ENCODE assay signal across 27 cellular contexts in the genomic region with DNA sequence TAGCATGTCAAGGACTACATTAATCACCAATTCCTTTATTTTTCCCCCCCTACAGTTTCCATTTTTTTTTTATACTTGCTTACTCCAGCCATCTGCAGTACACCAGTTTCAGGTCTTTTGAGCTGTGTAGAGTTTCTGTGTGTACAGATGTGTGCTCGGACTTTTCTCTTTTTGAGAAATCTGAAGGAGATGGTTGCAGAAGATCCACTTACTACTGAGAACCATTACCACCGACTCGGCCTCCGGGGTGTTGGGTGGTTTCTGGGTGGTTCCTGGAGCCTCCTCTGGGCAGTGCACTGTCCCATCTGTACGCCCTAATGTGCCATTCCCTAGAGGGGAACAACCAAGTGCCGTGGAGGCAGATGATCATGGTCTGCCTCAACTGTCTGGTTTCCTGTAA. TPM values are rescaled to one million over a fixed set of nuclear protein-coding genes. Genes with fewer than 3 reads are reported as not detected.
"Had no signal": no experiment of that assay in that cellular context is flagged by ENCODE, and none has a peak within 500 bp of the region (broad histone marks: within the 10 kb centered on the region; RNA-seq: fewer than 3 reads in every experiment).

No MANE protein-coding gene starts in this region.

- H3K27me3 ChIP-seq: adrenal gland, ascending aorta, brain microvascular endothelial cell, foreskin keratinocyte, right atrium auricular region, spleen, upper lobe of left lung had no signal

- H3K27ac Mint-ChIP-seq: activated CD4-positive, alpha-beta T cell treated with anti-CD3 and anti-CD28 coated beads for 36 hours; activated naive CD8-positive, alpha-beta T cell; activated T-helper 2 cell treated with anti-CD3 and anti-CD28 coated beads, Interferon-gamma antibody, Interleukin-2, Interleukin-4, amounts not matched to agents 10 μg/mL and 5 μg/mL and 100 μg/mL, durations not matched to agents 14 hours and 24 hours and 36 hours; dendritic cell treated with granulocyte-macrophage colony-stimulating factor and Interleukin-4, amounts not matched to agents 40 ng/mL and 50 ng/mL, for 4 days; immature natural killer cell; naive thymus-derived CD8-positive, alpha-beta T cell had no signal

- H3K27me3 Mint-ChIP-seq: activated CD4-positive, alpha-beta T cell treated with anti-CD3 and anti-CD28 coated beads for 36 hours had no signal

- H3K36me3 ChIP-seq: adrenal gland, ascending aorta, brain microvascular endothelial cell, lower lobe of right lung, right atrium auricular region, spleen, upper lobe of left lung had no signal

- H3K4me1 Mint-ChIP-seq: activated CD4-positive, alpha-beta T cell treated with anti-CD3 and anti-CD28 coated beads for 36 hours; immature natural killer cell; naive thymus-derived CD8-positive, alpha-beta T cell had no signal

- H3K9me3 ChIP-seq: adrenal gland, ascending aorta, lower lobe of right lung, psoas muscle, right atrium auricular region, spleen, upper lobe of left lung had no signal

- H3K36me3 Mint-ChIP-seq: activated naive CD8-positive, alpha-beta T cell; immature natural killer cell; naive thymus-derived CD8-positive, alpha-beta T cell had no signal

- H3K9me3 Mint-ChIP-seq: activated T-cell treated with anti-CD3 and anti-CD28 coated beads, Interleukin-2, amount 50 U/mL, for 4 hours; activated T-helper 2 cell treated with anti-CD3 and anti-CD28 coated beads, Interferon-gamma antibody, Interleukin-2, Interleukin-4, amounts not matched to agents 10 μg/mL and 5 μg/mL and 100 μg/mL, durations not matched to agents 14 hours and 24 hours and 36 hours; dendritic cell treated with granulocyte-macrophage colony-stimulating factor and Interleukin-4, amounts not matched to agents 40 ng/mL and 50 ng/mL, for 4 days; immature natural killer cell; naive thymus-derived CD8-positive, alpha-beta T cell had no signal

- H3K27ac ChIP-seq: adrenal gland, ascending aorta, brain microvascular endothelial cell, foreskin keratinocyte, lower lobe of right lung, psoas muscle, right atrium auricular region, upper lobe of left lung had no signal

- H3K4me1 ChIP-seq: adrenal gland, ascending aorta, psoas muscle, right atrium auricular region had no signal

- DNase-seq: activated CD4-positive, alpha-beta T cell treated with anti-CD3 and anti-CD28 coated beads for 36 hours; activated CD4-positive, alpha-beta T cell treated with anti-CD3 and anti-CD28 coated beads, Interleukin-2, amount 50 U/mL, for 4 hours; activated CD8-positive, alpha-beta memory T cell treated with anti-CD3 and anti-CD28 coated beads, Interleukin-2, amount 50 U/mL, for 48 hours; activated naive CD4-positive, alpha-beta T cell; activated T-cell treated with anti-CD3 and anti-CD28 coated beads, Interleukin-2, amount 50 U/mL, for 4 hours; adrenal gland; brain microvascular endothelial cell; caudate nucleus; effector CD4-positive, alpha-beta T cell; foreskin keratinocyte; immature natural killer cell; lower lobe of right lung; naive thymus-derived CD8-positive, alpha-beta T cell; psoas muscle; spleen; stimulated activated CD4-positive, alpha-beta T cell treated with anti-CD3 and anti-CD28 coated beads, Interleukin-4, amount 100 ng/mL, for 1 hour; stimulated activated naive CD8-positive, alpha-beta T cell treated with anti-CD3 and anti-CD28 coated beads, Interleukin-15, Interleukin-2, amounts not matched to agents 100 U/mL and 50 U/mL, for 24 hours; upper lobe of left lung had no signal

- ATAC-seq: activated CD4-positive, alpha-beta T cell treated with anti-CD3 and anti-CD28 coated beads for 36 hours; activated T-cell treated with anti-CD3 and anti-CD28 coated beads, Interleukin-2, amount 50 U/mL, for 4 hours; foreskin keratinocyte; left lobe of liver; lower lobe of right lung; naive thymus-derived CD8-positive, alpha-beta T cell; psoas muscle; stimulated activated naive CD8-positive, alpha-beta T cell treated with anti-CD3 and anti-CD28 coated beads, Interleukin-15, Interleukin-2, amounts not matched to agents 100 U/mL and 50 U/mL, for 24 hours had no signal

- H3K4me3 Mint-ChIP-seq: activated CD4-positive, alpha-beta T cell treated with anti-CD3 and anti-CD28 coated beads for 36 hours; activated naive CD8-positive, alpha-beta T cell; activated T-cell treated with anti-CD3 and anti-CD28 coated beads, Interleukin-2, amount 50 U/mL, for 4 hours; dendritic cell treated with granulocyte-macrophage colony-stimulating factor and Interleukin-4, amounts not matched to agents 40 ng/mL and 50 ng/mL, for 4 days; immature natural killer cell; naive thymus-derived CD8-positive, alpha-beta T cell had no signal

- H3K4me3 ChIP-seq: adrenal gland, ascending aorta, lower lobe of right lung, psoas muscle, right atrium auricular region, spleen, upper lobe of left lung had no signal

RNA-seq across cellular contexts. Expression of a gene that starts 15.4 kb away (rescaled TPM):
- total RNA-seq: activated CD4-positive, alpha-beta T cell treated with anti-CD3 and anti-CD28 coated beads for 36 hours; activated CD8-positive, alpha-beta memory T cell treated with anti-CD3 and anti-CD28 coated beads for 36 hours; activated T-cell treated with anti-CD3 and anti-CD28 coated beads, Interleukin-2, amount 50 U/mL, for 4 hours; activated T-helper 2 cell treated with anti-CD3 and anti-CD28 coated beads, Interferon-gamma antibody, Interleukin-2, Interleukin-4, amounts not matched to agents 10 μg/mL and 5 μg/mL and 100 μg/mL, durations not matched to agents 14 hours and 24 hours and 36 hours; ascending aorta; fibroblast of lung; left lobe of liver; naive thymus-derived CD8-positive, alpha-beta T cell; psoas muscle; subcutaneous adipose tissue had no signal
- polyA plus RNA-seq: immature natural killer cell; naive thymus-derived CD8-positive, alpha-beta T cell; psoas muscle had no signal
